In genomic region chr19:38729653-38730469, GRCh38 we compare ENCODE assay signal across 9 cellular contexts. TPM values are rescaled to one million over a fixed set of nuclear protein-coding genes. Genes with fewer than 3 reads are reported as not detected.
DNase-seq lines count a peak whose midpoint lies in the region; ATAC-seq, FAIRE-seq and TF ChIP-seq lines count a peak whose summit lies in the region.
"Had no signal": no experiment of that assay in that cellular context is flagged by ENCODE, and none has a peak within 500 bp of the region (broad histone marks: within the 10 kb centered on the region; RNA-seq: fewer than 3 reads in every experiment).

No MANE protein-coding gene starts in this region.

- H3K4me3 ChIP-seq in A673 (ENCODE audit: low read depth, low read length, poor library complexity, severe bottlenecking) (no peak overlapping the region), epithelial cell of proximal tubule (ENCODE audit: low read depth, low read length) (no peak overlapping the region), neuronal stem cell (ENCODE audit: low read length in 2 of 2) (no peak overlapping the region), tibial nerve (no peak overlapping the region)

- H3K36me3 ChIP-seq in A673 (ENCODE audit: insufficient read depth, low read length, poor library complexity, severe bottlenecking) (peaks cover 38% of the 10 kb centered on the region), neuronal stem cell (replicated peaks in 1 of 2; ENCODE audit: control insufficient read depth in 2 of 2, insufficient read depth in 2 of 2, low read length in 2 of 2) (peaks cover 52 to 69% of the 10 kb centered on the region in 2 donors), tibial nerve (peaks cover 4 to 71% (median 21%) of the 10 kb centered on the region in 3 donors)

- TSS peak; percentile 86 for BruUV-seq in A673 (replicated peaks; lab: Mats Ljungman, UMichigan)

- H3K23ac ChIP-seq in neuronal stem cell (ENCODE audit: low read depth, low read length, poor library complexity) = no peak overlapping the region

- CTCF ChIA-PET in A673 (lab: Charles Lee) = interaction anchor here (0.6 kb wide), 1 partner anchor 210 kb away, joined by 3 read pairs; no protein-coding TSS in a partner anchor
- CTCF ChIA-PET in activated CD8-positive, alpha-beta memory T cell treated with anti-CD3 and anti-CD28 coated beads, Interleukin-2, amount 10 ng/mL, durations not matched to agents 7 days and 5 days (lab: Charles Lee) = interaction anchor here (0.7 to 1.5 kb wide), 8 partner anchors 40 to 174 kb away, joined by 3 to 6 read pairs (median 4); partner anchors contain the start of genes ACTN4 and ECH1

- peaks cover 14% of the 10 kb centered on the region for H3K79me1 ChIP-seq in neuronal stem cell (ENCODE audit: low read depth, low read length)

- no peak overlapping the region for H4K91ac ChIP-seq in neuronal stem cell (ENCODE audit: low read depth, low read length, poor library complexity)

- no peaks in the 10 kb centered on the region for H3K9me3 Mint-ChIP-seq in activated CD8-positive, alpha-beta memory T cell treated with anti-CD3 and anti-CD28 coated beads, Interleukin-2, amount 10 ng/mL, durations not matched to agents 7 days and 5 days (ENCODE audit: low read depth)

- H2AFZ ChIP-seq in neuronal stem cell (ENCODE audit: low read length) = no peak overlapping the region

- no peaks in the 10 kb centered on the region for H3K27me3 ChIP-seq in A673 (replicated peaks; ENCODE audit: insufficient read depth, low read depth, low read length, poor library complexity)
- H3K27me3 ChIP-seq in neuronal stem cell (ENCODE audit: control insufficient read depth in 3 of 3, insufficient read depth in 3 of 3, low read depth in 1 of 3, low read length in 3 of 3) = no peaks in the 10 kb centered on the region
- H3K27me3 ChIP-seq in tibial nerve = no peaks in the 10 kb centered on the region

- H2BK120ac ChIP-seq in neuronal stem cell (ENCODE audit: low read depth, low read length) = no peak overlapping the region

- H3K4me1 Mint-ChIP-seq in activated CD8-positive, alpha-beta memory T cell treated with anti-CD3 and anti-CD28 coated beads, Interleukin-2, amount 10 ng/mL, durations not matched to agents 7 days and 5 days = peaks cover 34% of the 10 kb centered on the region

- H3K14ac ChIP-seq in neuronal stem cell (ENCODE audit: low read length) = no peak overlapping the region

- WGBS in neuronal stem cell (ENCODE audit: extremely low coverage in 2 of 2, insufficient read length in 2 of 2, insufficient replicate concordance in 1 of 2), 2 donors = no CpG with 5 or more reads among the region's 17 CpGs
- 62 to 66% methylated on average over 17 of the region's 17 CpGs for WGBS in tibial nerve, 2 donors

- peak; percentile 74 for FAIRE-seq in GM12892 (lab: Jason Lieb, UNC)

- POLR2A ChIA-PET in A673 (lab: Charles Lee; ENCODE audit: low non-redundant PET) = no interaction called here

- no peak for TF ChIP-seq POLR2A in GM12892 (IDR thresholded peaks at IDR 0.05; ENCODE audit: low read depth, low read length)
- TF ChIP-seq POLR2A in tibial nerve (IDR thresholded peaks at IDR 0.05) = no peak

- intact Hi-C loops in A673 (cut with micrococcal nuclease; ENCODE audit: unreplicated experiment) = loop anchor here (5.0 kb wide), 1 partner anchor 202 kb away; the partner anchor contains the start of genes MRPS12 and SARS2

- TF ChIP-seq CTCF in A673 (conservative IDR thresholded peaks at IDR 0.05; ENCODE audit: low read depth, low read length) (peak; percentile 88), epithelial cell of proximal tubule (conservative IDR thresholded peaks at IDR 0.05; ENCODE audit: low read depth, low read length) (peak; percentile 80), tibial nerve (IDR thresholded peaks at IDR 0.05) (peak; percentile 75 to 88 (median 80))

- no peak overlapping the region for H3K4me2 ChIP-seq in neuronal stem cell (ENCODE audit: insufficient read depth, low read length, poor library complexity, severe bottlenecking)

- no peak overlapping the region for H3K9ac ChIP-seq in neuronal stem cell (ENCODE audit: low read depth, low read length, poor library complexity)

- no peaks in the 10 kb centered on the region for H3K27me3 Mint-ChIP-seq in activated CD8-positive, alpha-beta memory T cell treated with anti-CD3 and anti-CD28 coated beads, Interleukin-2, amount 10 ng/mL, durations not matched to agents 7 days and 5 days

- peaks cover 30% of the 10 kb centered on the region for H3K36me3 Mint-ChIP-seq in activated CD8-positive, alpha-beta memory T cell treated with anti-CD3 and anti-CD28 coated beads, Interleukin-2, amount 10 ng/mL, durations not matched to agents 7 days and 5 days

- H2BK12ac ChIP-seq in neuronal stem cell (ENCODE audit: low read length) = no peak overlapping the region

- no peak overlapping the region for H2BK15ac ChIP-seq in neuronal stem cell (ENCODE audit: low read length)

- no peak overlapping the region for H4K8ac ChIP-seq in neuronal stem cell (ENCODE audit: low read depth, low read length)

- no peak overlapping the region for H2BK5ac ChIP-seq in neuronal stem cell (ENCODE audit: low read length)

- H3K27ac ChIP-seq in A673 (ENCODE audit: low read depth, low read length, poor library complexity, severe bottlenecking) = no peak overlapping the region
- H3K27ac ChIP-seq in neuronal stem cell (replicated peaks; ENCODE audit: low read length) = no peak overlapping the region
- peak overlapping the region in 2 of 4 donors; percentile 55 to 62 for H3K27ac ChIP-seq in tibial nerve

- H3K4ac ChIP-seq in neuronal stem cell (ENCODE audit: low read length) = no peak overlapping the region

- H3K9me3 ChIP-seq in A673 (ENCODE audit: low read depth, low read length, poor library complexity, severe bottlenecking) (no peaks in the 10 kb centered on the region), neuronal stem cell (replicated peaks in 1 of 2; ENCODE audit: control insufficient read depth in 2 of 2, insufficient read depth in 1 of 2, low read depth in 1 of 2, low read length in 2 of 2) (no peaks in the 10 kb centered on the region), tibial nerve (no peaks in the 10 kb centered on the region)

- H3K4me1 ChIP-seq in A673 (ENCODE audit: insufficient read depth, low read length, poor library complexity, severe bottlenecking) (no peaks in the 10 kb centered on the region), neuronal stem cell (ENCODE audit: control insufficient read depth in 2 of 2, insufficient read depth in 1 of 2, low read depth in 1 of 2, low read length in 2 of 2) (peaks cover 0 to 2% of the 10 kb centered on the region in 2 donors), tibial nerve (peaks cover 0 to 70% (median 10%) of the 10 kb centered on the region in 4 donors)

- TF ChIP-seq EP300 in tibial nerve (IDR thresholded peaks at IDR 0.05) = no peak

- ATAC-seq in activated CD8-positive, alpha-beta memory T cell treated with anti-CD3 and anti-CD28 coated beads, Interleukin-2, amount 10 ng/mL, durations not matched to agents 7 days and 5 days = peak; percentile 65

- H3K18ac ChIP-seq in neuronal stem cell (ENCODE audit: low read length) = no peak overlapping the region

- DNase-seq in A673 (ENCODE audit: low spot score) (peak; percentile 70), GM12892 (ENCODE audit: insufficient read length) (peak; percentile 71), NCI-H748 (lab: John Stamatoyannopoulos, UW; ENCODE audit: unreplicated experiment) (peak; percentile 70), epithelial cell of proximal tubule (ENCODE audit: low read depth) (no peak), neuronal stem cell (ENCODE audit: low spot score) (peak; percentile 46), tibial nerve (ENCODE audit: low spot score in 2 of 2) (peak in 1 of 2 donors; percentile 54), amniotic stem cell (lab: John Stamatoyannopoulos, UW) (no peak)
- peak; percentile 83 for DNase-seq in activated CD8-positive, alpha-beta memory T cell treated with anti-CD3 and anti-CD28 coated beads, Interleukin-2, amount 10 ng/mL, durations not matched to agents 7 days and 5 days

- H3K4me3 Mint-ChIP-seq in activated CD8-positive, alpha-beta memory T cell treated with anti-CD3 and anti-CD28 coated beads, Interleukin-2, amount 10 ng/mL, durations not matched to agents 7 days and 5 days = no peak overlapping the region

- H3K27ac Mint-ChIP-seq in activated CD8-positive, alpha-beta memory T cell treated with anti-CD3 and anti-CD28 coated beads, Interleukin-2, amount 10 ng/mL, durations not matched to agents 7 days and 5 days = peak overlapping the region; percentile 52

- no peak overlapping the region for H2AK5ac ChIP-seq in neuronal stem cell (ENCODE audit: low read depth, low read length)

RNA-seq across cellular contexts. Expression of gene CAPN12, which starts 14.4 kb away (rescaled TPM):
- total RNA-seq in A673 (2021) = 0.69 and 0.96 TPM in 2 replicates
- 5.8 TPM for polyA plus RNA-seq in GM12892 (2012; ENCODE audit: missing spikeins)
- total RNA-seq in activated CD8-positive, alpha-beta memory T cell treated with anti-CD3 and anti-CD28 coated beads, Interleukin-2, amount 10 ng/mL, durations not matched to agents 7 days and 5 days = 10 to 100 TPM in 1 of 2 experiments, 1 to 10 TPM in 1; 8.4 to 17.5 TPM
- 0.51 and 7.3 TPM in 2 replicates for total RNA-seq in epithelial cell of proximal tubule
- 5.6 TPM for polyA plus RNA-seq in neuronal stem cell (2013, experiment 1 of 2)
- 5.2 TPM for polyA plus RNA-seq in neuronal stem cell (2013, experiment 2 of 2)
- 1 to 10 TPM; 3.5 to 5.7 (median 4.8) TPM for total RNA-seq in tibial nerve

RNA-seq across cellular contexts. Expression of gene LGALS7, which starts 43.5 kb away (rescaled TPM):
- total RNA-seq in A673 (2021) (not detected in 2 replicates), epithelial cell of proximal tubule (not detected in 2 replicates), tibial nerve (not detected)
- polyA plus RNA-seq in GM12892 (2012; ENCODE audit: missing spikeins) = not detected
- total RNA-seq in activated CD8-positive, alpha-beta memory T cell treated with anti-CD3 and anti-CD28 coated beads, Interleukin-2, amount 10 ng/mL, durations not matched to agents 7 days and 5 days = not detected
- polyA plus RNA-seq in neuronal stem cell (2013, experiment 1 of 2) = 0.18 TPM
- polyA plus RNA-seq in neuronal stem cell (2013, experiment 2 of 2) = not detected

RNA-seq across cellular contexts. Expression of gene LGALS7B, which starts 59.1 kb away (rescaled TPM):
- total RNA-seq in A673 (2021) (not detected in 2 replicates), epithelial cell of proximal tubule (4.4 TPM in 1 of 2 replicates, not detected in the other), tibial nerve (not detected)
- not detected for polyA plus RNA-seq in GM12892 (2012; ENCODE audit: missing spikeins)
- total RNA-seq in activated CD8-positive, alpha-beta memory T cell treated with anti-CD3 and anti-CD28 coated beads, Interleukin-2, amount 10 ng/mL, durations not matched to agents 7 days and 5 days = not detected
- not detected for polyA plus RNA-seq in neuronal stem cell (2013, experiment 1 of 2)
- polyA plus RNA-seq in neuronal stem cell (2013, experiment 2 of 2) = not detected
- total RNA-seq: skeletal muscle tissue had no signal

Comparison
In these comparisons a context has a peak if more than half of its experiments do, and no peak if none do; other contexts are left out.
1. DNase-seq: peak in A673 (single experiment), GM12892 (single experiment), NCI-H748 (single experiment), activated CD8-positive, alpha-beta memory T cell treated with anti-CD3 and anti-CD28 coated beads, Interleukin-2, amount 10 ng/mL, durations not matched to agents 7 days and 5 days (single experiment) and neuronal stem cell (single experiment); none in epithelial cell of proximal tubule (single experiment) and amniotic stem cell (single experiment).
2. Peak in every context shown above with its lines, with median percentiles within 50 percentile points of each other: CTCF ChIP-seq.